In the genomic region with DNA sequence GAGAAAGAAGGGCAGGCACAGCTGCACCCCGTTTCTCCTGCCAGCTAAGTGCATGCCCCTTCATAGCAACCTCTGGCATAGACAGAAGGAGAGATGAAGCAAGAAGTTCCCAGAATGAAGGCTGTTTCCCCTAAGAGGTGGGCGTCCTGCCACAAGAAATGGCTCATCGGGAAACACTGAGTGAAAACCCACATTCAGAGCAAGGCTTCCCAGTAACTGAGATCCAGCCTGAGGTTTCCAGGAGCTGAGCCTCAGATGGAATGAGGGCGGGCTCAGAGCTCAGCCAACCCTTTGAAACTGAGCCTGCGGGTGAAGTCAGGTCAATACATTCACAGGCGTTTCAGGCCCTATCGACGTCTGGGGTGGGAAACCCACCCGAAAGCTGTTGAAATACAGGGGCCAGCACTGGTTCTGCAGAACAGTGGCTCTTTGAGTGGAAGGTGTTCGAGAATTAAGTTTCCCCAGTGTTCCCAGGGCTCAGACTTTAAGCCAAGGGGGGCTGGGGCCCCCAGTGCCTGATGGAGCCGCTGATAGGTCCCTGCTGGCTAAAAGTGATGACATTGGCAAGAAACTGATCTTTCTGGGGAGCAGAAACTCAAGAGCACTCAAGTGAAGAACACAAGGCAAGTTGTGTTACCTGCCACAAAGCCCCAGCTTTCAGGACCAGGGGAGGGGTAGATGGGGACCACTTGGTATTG, we compare ENCODE assay signal across 9 cellular contexts.
DNase-seq lines count a peak whose midpoint lies in the region; ATAC-seq and TF ChIP-seq lines count a peak whose summit lies in the region.
"Had no signal": no experiment of that assay in that cellular context is flagged by ENCODE, and none has a peak within 500 bp of the region (broad histone marks: within the 10 kb centered on the region; RNA-seq: fewer than 3 reads in every experiment).

No MANE protein-coding gene starts in this region.

- no peak overlapping the region for H2BK120ac ChIP-seq in trophoblast cell (ENCODE audit: insufficient read depth, low read length, poor library complexity)

- no peaks in the 10 kb centered on the region for H3K79me1 ChIP-seq in trophoblast cell (ENCODE audit: low read length)

- DNase-seq in AG09319 (ENCODE audit: extremely low read depth, low read depth), result peak; percentile 84
- peak; percentile 75 for DNase-seq in left ventricle myocardium inferior
- DNase-seq in trophoblast cell, result peak in 1 of 2 donors; percentile 16
- DNase-seq in Karpas-422, result no peak
- no peak for DNase-seq in stimulated activated naive CD8-positive, alpha-beta T cell treated with anti-CD3 and anti-CD28 coated beads, Interleukin-15, Interleukin-2, amounts not matched to agents 100 U/mL and 50 U/mL, for 24 hours
- no peak for DNase-seq in NCI-H774 (lab: John Stamatoyannopoulos, UW)
- DNase-seq: H7 had no signal

- H2BK5ac ChIP-seq in trophoblast cell (ENCODE audit: low read depth, low read length, poor library complexity), result no peak overlapping the region

- H4K8ac ChIP-seq in trophoblast cell (ENCODE audit: low read depth, low read length), result no peak overlapping the region

- H3K27ac ChIP-seq in adipose tissue (ENCODE audit: low read depth, low read length), result peak overlapping the region; percentile 34
- H3K27ac ChIP-seq in left ventricle myocardium inferior (replicated peaks), result peak overlapping the region; percentile 62
- no peak overlapping the region for H3K27ac ChIP-seq in trophoblast cell (ENCODE audit: low read depth, low read length)
- H3K27ac ChIP-seq in Karpas-422 (ENCODE audit: low read length), result no peak overlapping the region

- peaks cover 7% of the 10 kb centered on the region for H3K27me3 ChIP-seq in left ventricle myocardium inferior (ENCODE audit: low read depth)
- H3K27me3 ChIP-seq in trophoblast cell (ENCODE audit: insufficient read depth, low read length), result no peaks in the 10 kb centered on the region
- H3K27me3 ChIP-seq in Karpas-422 (ENCODE audit: low read length), result no peaks in the 10 kb centered on the region

- H3K23ac ChIP-seq in trophoblast cell (ENCODE audit: low read length), result no peak overlapping the region

- peak overlapping the region; percentile 15 for H3K18ac ChIP-seq in trophoblast cell (ENCODE audit: low read length)

- no peak overlapping the region for H3K14ac ChIP-seq in trophoblast cell (ENCODE audit: low read length)

- H3K4me2 ChIP-seq in trophoblast cell (ENCODE audit: low read length), result no peak overlapping the region
- no peak overlapping the region for H3K4me2 ChIP-seq in Karpas-422 (ENCODE audit: low read depth, low read length, poor library complexity, severe bottlenecking)

- WGBS in adipose tissue, 3 donors, result 56 to 61% (median 57%) methylated on average over 11 of the region's 11 CpGs
- WGBS in trophoblast cell (ENCODE audit: extremely low coverage, insufficient coverage, insufficient read length), result no CpG with 5 or more reads among the region's 11 CpGs

- no peak for ATAC-seq in HG02571 (IDR thresholded peaks at IDR 0.05; ENCODE audit: unreplicated experiment)
- no peak for ATAC-seq in stimulated activated naive CD8-positive, alpha-beta T cell treated with anti-CD3 and anti-CD28 coated beads, Interleukin-15, Interleukin-2, amounts not matched to agents 100 U/mL and 50 U/mL, for 24 hours

- H4K20me1 ChIP-seq in Karpas-422 (ENCODE audit: insufficient read depth, low read depth, low read length), result no peaks in the 10 kb centered on the region

- no peak overlapping the region for H2AFZ ChIP-seq in trophoblast cell (ENCODE audit: insufficient read depth, low read length, poor library complexity)
- H2AFZ ChIP-seq in Karpas-422 (ENCODE audit: low read length), result no peak overlapping the region

- H3K9me2 ChIP-seq in Karpas-422 (replicated peaks; ENCODE audit: insufficient read depth, low read length), result no peaks in the 10 kb centered on the region

- no peak for TF ChIP-seq CTCF in AG09319 (IDR thresholded peaks at IDR 0.05; ENCODE audit: low read depth, low read length)
- no peak for TF ChIP-seq CTCF in left ventricle myocardium inferior (IDR thresholded peaks at IDR 0.05; ENCODE audit: borderline replicate concordance)

- no peak overlapping the region for H3K4ac ChIP-seq in trophoblast cell (ENCODE audit: low read depth, low read length)

- no peak overlapping the region for H2BK12ac ChIP-seq in trophoblast cell (ENCODE audit: low read length)

- H2AK5ac ChIP-seq in trophoblast cell (ENCODE audit: low read length), result no peak overlapping the region

- H3K9ac ChIP-seq in trophoblast cell (ENCODE audit: low read length) (no peak overlapping the region), Karpas-422 (ENCODE audit: low read length) (no peak overlapping the region)

- no peaks in the 10 kb centered on the region for H3K36me3 ChIP-seq in left ventricle myocardium inferior
- H3K36me3 ChIP-seq in trophoblast cell (ENCODE audit: control insufficient read depth in 1 of 2, insufficient read depth in 2 of 2, low read length in 2 of 2), result no peaks in the 10 kb centered on the region
- H3K36me3 ChIP-seq in Karpas-422 (ENCODE audit: insufficient read depth, low read length), result no peaks in the 10 kb centered on the region

- H3K4me1 ChIP-seq in left ventricle myocardium inferior (peaks cover 24% of the 10 kb centered on the region), trophoblast cell (ENCODE audit: control insufficient read depth in 1 of 2, insufficient read depth in 2 of 2, low read length in 2 of 2) (peaks cover 3 to 5% of the 10 kb centered on the region in 2 experiments), Karpas-422 (ENCODE audit: low read length) (no peaks in the 10 kb centered on the region)

- H3K9me3 ChIP-seq in left ventricle myocardium inferior (replicated peaks) (no peaks in the 10 kb centered on the region), trophoblast cell (ENCODE audit: insufficient read depth, low read depth, low read length) (no peaks in the 10 kb centered on the region), Karpas-422 (ENCODE audit: low read length) (no peaks in the 10 kb centered on the region)

- no peak overlapping the region for H4K12ac ChIP-seq in trophoblast cell (ENCODE audit: low read depth, low read length)

- H3K79me2 ChIP-seq in trophoblast cell (ENCODE audit: control insufficient read depth, insufficient read depth, low read length, poor library complexity), result no peaks in the 10 kb centered on the region
- no peaks in the 10 kb centered on the region for H3K79me2 ChIP-seq in Karpas-422 (ENCODE audit: low read length)

- H3K4me3 ChIP-seq in left ventricle myocardium inferior (no peak overlapping the region), trophoblast cell (ENCODE audit: low read depth, low read length) (no peak overlapping the region), Karpas-422 (ENCODE audit: low read length) (no peak overlapping the region)

- intact Hi-C loops in left ventricle myocardium inferior (cut with micrococcal nuclease), result no loop called here

- H4K91ac ChIP-seq in trophoblast cell (ENCODE audit: low read depth, low read length), result peak overlapping the region; percentile 30

Comparison
In these comparisons a context has a peak if more than half of its experiments do, and no peak if none do; other contexts are left out.
1. DNase-seq: peak in AG09319 (single experiment) and left ventricle myocardium inferior (single experiment); none in Karpas-422 (single experiment), stimulated activated naive CD8-positive, alpha-beta T cell treated with anti-CD3 and anti-CD28 coated beads, Interleukin-15, Interleukin-2, amounts not matched to agents 100 U/mL and 50 U/mL, for 24 hours (single experiment) and NCI-H774 (single experiment).
2. H3K27ac ChIP-seq: peak in adipose tissue (single experiment) and left ventricle myocardium inferior (single experiment); none in trophoblast cell (single experiment) and Karpas-422 (single experiment).